15 cellular contexts compared by ENCODE assay signal in genomic region chr20:45157977-45158376, GRCh38. TPM values are rescaled to one million over a fixed set of nuclear protein-coding genes. Genes with fewer than 3 reads are reported as not detected.
A peak's percentile ranks its signal among the peaks of the same experiment; 100 is the strongest.
DNase-seq lines count a peak whose midpoint lies in the region; ATAC-seq, FAIRE-seq and TF ChIP-seq lines count a peak whose summit lies in the region.
"Had no signal": no experiment of that assay in that cellular context is flagged by ENCODE, and none has a peak within 500 bp of the region (broad histone marks: within the 10 kb centered on the region; RNA-seq: fewer than 3 reads in every experiment).

No MANE protein-coding gene starts in this region.

- TF ChIP-seq CTCF in left ventricle myocardium inferior (IDR thresholded peaks at IDR 0.05; ENCODE audit: borderline replicate concordance) = no peak
- no peak for TF ChIP-seq CTCF in astrocyte of the spinal cord (IDR thresholded peaks at IDR 0.05; ENCODE audit: low read depth, low read length)
- TF ChIP-seq CTCF in keratinocyte (optimal IDR thresholded peaks at IDR 0.05 in 1 of 3, IDR thresholded peaks at IDR 0.05 in 1 of 3, conservative IDR thresholded peaks at IDR 0.05 in 1 of 3; ENCODE audit: extremely low read depth in 1 of 3, insufficient read depth in 2 of 3, low read length in 3 of 3) = no peak

- no peak overlapping the region for H3K4me2 ChIP-seq in keratinocyte (ENCODE audit: control insufficient read depth, extremely low read depth, insufficient read depth, low read depth, low read length)
- H3K4me2 ChIP-seq: neural progenitor cell had no signal

- no peaks in the 10 kb centered on the region for H3K36me3 ChIP-seq in left ventricle myocardium inferior
- no peaks in the 10 kb centered on the region for H3K36me3 ChIP-seq in keratinocyte (ENCODE audit: control insufficient read depth in 2 of 2, extremely low read depth in 1 of 2, insufficient read depth in 2 of 2, low read length in 2 of 2)
- H3K36me3 ChIP-seq: neural progenitor cell had no signal

- no peaks in the 10 kb centered on the region for H3K9me1 ChIP-seq in keratinocyte (ENCODE audit: control insufficient read depth, extremely low read depth, insufficient read depth, low read length)

- in situ Hi-C loops in astrocyte of the spinal cord (cut with HindIII; ENCODE audit: low sequenced_read_pairs) = no loop called here

- H3K27ac ChIP-seq in left ventricle myocardium inferior (replicated peaks) (no peak overlapping the region), keratinocyte (ENCODE audit: control insufficient read depth, insufficient read depth, low read length) (no peak overlapping the region)
- H3K27ac ChIP-seq: neural progenitor cell had no signal

- H3K9me3 ChIP-seq in left ventricle myocardium inferior (replicated peaks) (peaks cover 60% of the 10 kb centered on the region), keratinocyte (ENCODE audit: control insufficient read depth, low read depth, low read length) (no peaks in the 10 kb centered on the region)

- H3K4me3 ChIP-seq in left ventricle myocardium inferior (no peak overlapping the region), astrocyte of the spinal cord (ENCODE audit: low read depth, low read length) (no peak overlapping the region), keratinocyte (ENCODE audit: control insufficient read depth in 2 of 3, extremely low read depth in 1 of 3, insufficient read depth in 2 of 3, low read depth in 1 of 3, low read length in 3 of 3) (no peak overlapping the region)
- H3K4me3 ChIP-seq: neural progenitor cell had no signal

- H3K4me1 ChIP-seq in left ventricle myocardium inferior (no peaks in the 10 kb centered on the region), keratinocyte (ENCODE audit: control insufficient read depth, extremely low read depth, insufficient read depth, low read length) (peaks cover 9% of the 10 kb centered on the region)
- H3K4me1 ChIP-seq: neural progenitor cell had no signal

- H2AFZ ChIP-seq in keratinocyte (ENCODE audit: control insufficient read depth, low read length) = no peak overlapping the region
- H2AFZ ChIP-seq: neural progenitor cell had no signal

- peak; percentile 44 to 90 for ATAC-seq in left cardiac atrium
- no peak for ATAC-seq in HG03095 (IDR thresholded peaks at IDR 0.05; ENCODE audit: unreplicated experiment)
- ATAC-seq in GM21737 (IDR thresholded peaks at IDR 0.05; ENCODE audit: unreplicated experiment) = no peak

- DNase-seq in left cardiac atrium = no peak
- DNase-seq in left ventricle myocardium inferior = no peak
- DNase-seq in astrocyte of the spinal cord (ENCODE audit: low read depth, low spot score) = peak; percentile 71
- DNase-seq in keratinocyte (ENCODE audit: low read depth, low spot score) = peak; percentile 17
- DNase-seq in urothelium cell line (ENCODE audit: low spot score) = peak; percentile 84
- no peak for DNase-seq in NCI-H1417 (lab: John Stamatoyannopoulos, UW)
- DNase-seq: activated effector memory CD4-positive, alpha-beta T cell treated with anti-CD3 and anti-CD28 coated beads, Interleukin-2, amount 50 U/mL, for 16 hours; GF-D8; NCI-H2081; stimulated activated CD4-positive, alpha-beta T cell treated with anti-CD3 and anti-CD28 coated beads, Interleukin-4, amount 100 ng/mL, for 1 hour had no signal

- H3K27me3 ChIP-seq in left ventricle myocardium inferior (ENCODE audit: low read depth) = peaks cover 15% of the 10 kb centered on the region
- peaks cover 3% of the 10 kb centered on the region for H3K27me3 ChIP-seq in keratinocyte (ENCODE audit: control insufficient read depth, extremely low read depth, insufficient read depth, low read length)
- H3K27me3 ChIP-seq: neural progenitor cell had no signal

- intact Hi-C loops in left cardiac atrium (cut with DNase I) = no loop called here
- intact Hi-C loops in left ventricle myocardium inferior (cut with micrococcal nuclease) = no loop called here

- no peaks in the 10 kb centered on the region for H3K79me2 ChIP-seq in keratinocyte (ENCODE audit: control insufficient read depth, insufficient read depth, low read length)

- dilution Hi-C loops in keratinocyte (cut with MboI; ENCODE audit: extremely low pct_ligation_motif_present, low sequenced_read_pairs) = no loop called here

- no peak overlapping the region for H3K9ac ChIP-seq in keratinocyte (ENCODE audit: control insufficient read depth, extremely low read depth, insufficient read depth, low read length)
- H3K9ac ChIP-seq: neural progenitor cell had no signal

- H4K20me1 ChIP-seq in keratinocyte (ENCODE audit: control insufficient read depth, extremely low read depth, insufficient read depth, low read length) = no peaks in the 10 kb centered on the region

- FAIRE-seq in keratinocyte (lab: Jason Lieb, UNC) (peak; percentile 99), urothelium cell line (lab: Jason Lieb, UNC) (peak; percentile 91)

RNA-seq across cellular contexts. Expression of gene PI3, which starts 16.7 kb away (rescaled TPM):
- total RNA-seq in left cardiac atrium (1 to 10 TPM in 1 of 2 donors, not detected in 1; 1.4 TPM), left ventricle myocardium inferior (not detected)
- polyA plus RNA-seq in keratinocyte = 46.4 to 226 TPM (median 71.1 TPM) in 3 replicates
- 25.6 TPM for polyA plus RNA-seq in keratinocyte (2011; ENCODE audit: low read depth)
- 74.3 and 111 TPM in 2 replicates for polyA plus RNA-seq in keratinocyte (2011; cell fraction: cytosol; rRNA removed)
- polyA plus RNA-seq in keratinocyte (2011; cell fraction: nucleus; rRNA removed) = 162 and 263 TPM in 2 replicates
- polyA plus RNA-seq in keratinocyte (2012; ENCODE audit: low replicate concordance) = 108 and 398 TPM in 2 replicates
- 83.7 to 115 TPM (median 91.0 TPM) in 3 replicates for polyA minus RNA-seq in keratinocyte
- polyA minus RNA-seq in keratinocyte (2011; cell fraction: cytosol; rRNA and poly(A)+ RNA removed) = 36.3 TPM
- 52.9 and 73.5 TPM in 2 replicates for polyA minus RNA-seq in keratinocyte (2011; cell fraction: nucleus; rRNA and poly(A)+ RNA removed)
- total RNA-seq: dermis microvascular lymphatic vessel endothelial cell had no signal
- polyA plus RNA-seq: AG04450 had no signal

RNA-seq across cellular contexts. Expression of gene WFDC12, which starts 33.7 kb away (rescaled TPM):
- total RNA-seq in left cardiac atrium = not detected
- not detected for total RNA-seq in left ventricle myocardium inferior
- polyA plus RNA-seq in keratinocyte = 0.32 to 2.9 TPM (median 1.8 TPM) in 3 replicates
- polyA plus RNA-seq in keratinocyte (2011; ENCODE audit: low read depth) = 23.6 TPM
- polyA plus RNA-seq in keratinocyte (2011; cell fraction: cytosol; rRNA removed) = 0.47 and 3.5 TPM in 2 replicates
- 1.1 and 6.8 TPM in 2 replicates for polyA plus RNA-seq in keratinocyte (2011; cell fraction: nucleus; rRNA removed)
- polyA plus RNA-seq in keratinocyte (2012; ENCODE audit: low replicate concordance) = 2.0 and 60.6 TPM in 2 replicates
- 0.59 to 2.0 TPM in 2 of 3 replicates, not detected in the other for polyA minus RNA-seq in keratinocyte
- not detected for polyA minus RNA-seq in keratinocyte (2011; cell fraction: cytosol; rRNA and poly(A)+ RNA removed)
- polyA minus RNA-seq in keratinocyte (2011; cell fraction: nucleus; rRNA and poly(A)+ RNA removed) = 1.3 TPM in 1 of 2 replicates, not detected in the other
- total RNA-seq: dermis microvascular lymphatic vessel endothelial cell had no signal
- polyA plus RNA-seq: AG04450 had no signal

RNA-seq across cellular contexts. Expression of gene WFDC5, which starts 43.0 kb away (rescaled TPM):
- not detected for total RNA-seq in left cardiac atrium
- not detected for total RNA-seq in left ventricle myocardium inferior
- polyA plus RNA-seq in keratinocyte = 2.4 to 11.7 TPM (median 5.1 TPM) in 3 replicates
- 18.6 TPM for polyA plus RNA-seq in keratinocyte (2011; ENCODE audit: low read depth)
- polyA plus RNA-seq in keratinocyte (2011; cell fraction: cytosol; rRNA removed) = 3.6 and 3.8 TPM in 2 replicates
- polyA plus RNA-seq in keratinocyte (2011; cell fraction: nucleus; rRNA removed) = 4.4 and 5.5 TPM in 2 replicates
- polyA plus RNA-seq in keratinocyte (2012; ENCODE audit: low replicate concordance) = 2.6 and 106 TPM in 2 replicates
- polyA minus RNA-seq in keratinocyte = 0.96 to 6.7 TPM (median 1.8 TPM) in 3 replicates
- 2.7 TPM for polyA minus RNA-seq in keratinocyte (2011; cell fraction: cytosol; rRNA and poly(A)+ RNA removed)
- 0.62 and 1.3 TPM in 2 replicates for polyA minus RNA-seq in keratinocyte (2011; cell fraction: nucleus; rRNA and poly(A)+ RNA removed)
- total RNA-seq: dermis microvascular lymphatic vessel endothelial cell had no signal
- polyA plus RNA-seq: AG04450 had no signal

RNA-seq across cellular contexts. Expression of gene SEMG1, which starts 48.9 kb away (rescaled TPM):
- total RNA-seq in left cardiac atrium (not detected), left ventricle myocardium inferior (not detected)
- not detected in 3 replicates for polyA plus RNA-seq in keratinocyte
- polyA plus RNA-seq in keratinocyte (2011; ENCODE audit: low read depth) = not detected
- polyA plus RNA-seq in keratinocyte (2011; cell fraction: cytosol; rRNA removed) = not detected in 2 replicates
- polyA plus RNA-seq in keratinocyte (2011; cell fraction: nucleus; rRNA removed) = not detected in 2 replicates
- polyA plus RNA-seq in keratinocyte (2012; ENCODE audit: low replicate concordance) = not detected in 2 replicates
- not detected in 3 replicates for polyA minus RNA-seq in keratinocyte
- polyA minus RNA-seq in keratinocyte (2011; cell fraction: cytosol; rRNA and poly(A)+ RNA removed) = not detected
- polyA minus RNA-seq in keratinocyte (2011; cell fraction: nucleus; rRNA and poly(A)+ RNA removed) = not detected in 2 replicates
- total RNA-seq: dermis microvascular lymphatic vessel endothelial cell had no signal
- polyA plus RNA-seq: AG04450 had no signal

RNA-seq across cellular contexts. Expression of gene KCNS1, which starts 57.0 kb away (rescaled TPM):
- under 1 TPM; 0.21 TPM for total RNA-seq in left cardiac atrium
- total RNA-seq in left ventricle myocardium inferior = 0.14 TPM
- 1.1 to 2.5 TPM (median 1.5 TPM) in 3 replicates for polyA plus RNA-seq in keratinocyte
- polyA plus RNA-seq in keratinocyte (2011; ENCODE audit: low read depth) = 0.05 TPM
- 0.64 and 0.68 TPM in 2 replicates for polyA plus RNA-seq in keratinocyte (2011; cell fraction: cytosol; rRNA removed)
- 1.5 and 1.7 TPM in 2 replicates for polyA plus RNA-seq in keratinocyte (2011; cell fraction: nucleus; rRNA removed)
- polyA plus RNA-seq in keratinocyte (2012; ENCODE audit: low replicate concordance) = 0.18 and 2.2 TPM in 2 replicates
- 1.9 to 2.8 TPM (median 2.2 TPM) in 3 replicates for polyA minus RNA-seq in keratinocyte
- polyA minus RNA-seq in keratinocyte (2011; cell fraction: cytosol; rRNA and poly(A)+ RNA removed) = 1.3 TPM
- 1.6 and 2.4 TPM in 2 replicates for polyA minus RNA-seq in keratinocyte (2011; cell fraction: nucleus; rRNA and poly(A)+ RNA removed)

Comparison
In these comparisons a context has a peak if more than half of its experiments do, and no peak if none do; other contexts are left out.
1. ATAC-seq: peak in left cardiac atrium (2 of 2); none in HG03095 (single experiment) and GM21737 (single experiment).
2. DNase-seq: peak in astrocyte of the spinal cord (single experiment), keratinocyte (single experiment) and urothelium cell line (single experiment); none in left cardiac atrium (single experiment), left ventricle myocardium inferior (single experiment) and NCI-H1417 (0 of 3).